22 cellular contexts compared by ENCODE assay signal in the genomic region with DNA sequence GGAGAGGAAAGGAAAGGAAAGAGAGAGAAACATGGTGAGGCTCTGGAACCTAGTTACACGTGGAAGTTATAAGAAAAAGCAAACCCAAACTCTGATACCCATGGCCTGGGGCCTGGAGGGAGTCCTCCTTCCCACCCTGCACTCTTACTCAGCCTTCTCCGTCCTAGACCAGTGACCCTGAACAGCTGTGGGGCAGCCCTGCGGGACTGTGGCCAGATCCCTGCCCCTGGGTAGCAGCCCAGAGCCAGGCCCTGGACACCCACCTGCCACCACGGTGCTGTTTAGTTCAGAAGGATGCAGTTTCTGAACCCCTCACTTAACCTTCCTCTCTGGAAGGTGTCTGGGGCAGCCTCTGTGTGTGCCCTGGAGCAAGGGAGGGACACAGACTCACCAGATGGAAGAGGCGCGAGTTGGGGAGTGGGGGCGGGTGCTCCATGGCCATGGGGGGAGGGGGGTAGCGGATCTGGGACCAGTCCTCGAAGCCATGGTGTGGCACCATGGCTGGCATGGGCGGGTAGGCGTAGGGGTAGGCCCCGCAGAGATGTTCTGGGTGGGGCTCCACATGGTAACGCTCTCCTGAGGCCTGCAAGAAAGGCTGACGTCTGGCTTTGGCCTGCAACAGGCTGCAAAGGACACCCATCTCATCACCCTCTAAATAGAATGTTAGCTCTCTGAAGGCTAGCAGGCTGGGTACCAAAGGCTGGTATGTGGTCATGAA. TPM values are rescaled to one million over a fixed set of nuclear protein-coding genes. Genes with fewer than 3 reads are reported as not detected.
"Had no signal": no experiment of that assay in that cellular context is flagged by ENCODE, and none has a peak within 500 bp of the region (broad histone marks: within the 10 kb centered on the region; RNA-seq: fewer than 3 reads in every experiment).

No MANE protein-coding gene starts in this region.

- H3K9me3 ChIP-seq: left ventricle myocardium inferior, lower lobe of right lung, prostate gland, tibial nerve had no signal

- H3K4me3 ChIP-seq: coronary artery, left ventricle myocardium inferior, lower lobe of right lung, prostate gland, skin epidermis, tibial nerve had no signal

- H3K27ac Mint-ChIP-seq: immature natural killer cell; memory B cell; mesothelial cell of epicardium; natural killer cell treated with Interleukin-12 subunit alpha and Interleukin-12 subunit beta and Interleukin-15 and Interleukin-18, amount 100 ng/mL, for 72 hours had no signal

- H3K4me3 Mint-ChIP-seq: immature natural killer cell; memory B cell; mesothelial cell of epicardium; natural killer cell treated with Interleukin-12 subunit alpha and Interleukin-12 subunit beta and Interleukin-15 and Interleukin-18, amount 100 ng/mL, for 72 hours had no signal

- H3K9me3 Mint-ChIP-seq: immature natural killer cell; memory B cell; mesothelial cell of epicardium; natural killer cell treated with Interleukin-12 subunit alpha and Interleukin-12 subunit beta and Interleukin-15 and Interleukin-18, amount 100 ng/mL, for 72 hours had no signal

- ATAC-seq: esophagus mucosa; lower lobe of right lung; natural killer cell treated with Interleukin-12 subunit alpha and Interleukin-12 subunit beta and Interleukin-15 and Interleukin-18, amount 100 ng/mL, for 72 hours; sciatic nerve had no signal

- DNase-seq: caudate nucleus; effector CD8-positive, alpha-beta T cell; glutamatergic neuron; immature natural killer cell; left ventricle myocardium inferior; lower lobe of right lung; retina; stimulated activated CD4-positive, alpha-beta T cell treated with anti-CD3 and anti-CD28 coated beads, Interleukin-2, amount 100 ng/mL, for 24 hours; stimulated activated CD4-positive, alpha-beta T cell treated with anti-CD3 and anti-CD28 coated beads, Interleukin-4, amount 100 ng/mL, for 4 hours; stimulated activated naive CD4-positive, alpha-beta T cell treated with Interleukin-2 at 50 U/mL for 16 hours had no signal

- H2AFZ ChIP-seq: parathyroid adenoma had no signal

- H3K79me2 ChIP-seq: parathyroid adenoma had no signal

- H3K27me3 ChIP-seq: tibial nerve had no signal

- H3K4me1 Mint-ChIP-seq: immature natural killer cell, memory B cell, mesothelial cell of epicardium had no signal

- H3K27me3 Mint-ChIP-seq: memory B cell; natural killer cell treated with Interleukin-12 subunit alpha and Interleukin-12 subunit beta and Interleukin-15 and Interleukin-18, amount 100 ng/mL, for 72 hours had no signal

- H3K9ac ChIP-seq: parathyroid adenoma had no signal

- FAIRE-seq: frontal cortex, keratinocyte had no signal

- H3K27ac ChIP-seq: left ventricle myocardium inferior, lower lobe of right lung, parathyroid adenoma, prostate gland, tibial nerve had no signal

RNA-seq across cellular contexts. Expression of gene GPX3, which starts 13.0 kb away (rescaled TPM):
- total RNA-seq: natural killer cell treated with Interleukin-12 subunit alpha and Interleukin-12 subunit beta and Interleukin-15 and Interleukin-18, amount 100 ng/mL, for 72 hours had no signal
